In genomic region chr3:140206196-140207040, GRCh38 we compare ENCODE assay signal across 10 cellular contexts.
DNase-seq lines count a peak whose midpoint lies in the region; ATAC-seq, FAIRE-seq and TF ChIP-seq lines count a peak whose summit lies in the region.
"Had no signal": no experiment of that assay in that cellular context is flagged by ENCODE, and none has a peak within 500 bp of the region (broad histone marks: within the 10 kb centered on the region; RNA-seq: fewer than 3 reads in every experiment).

No MANE protein-coding gene starts in this region.

- H3K9ac ChIP-seq in HCT116 (ENCODE audit: low read length), result no peak overlapping the region

- POLR2A ChIA-PET in A549 (lab: Yijun Ruan, JAX), result no interaction called here
- POLR2A ChIA-PET in HCT116 (lab: Charles Lee), result no interaction called here

- H3K9me2 ChIP-seq in HCT116 (ENCODE audit: insufficient read depth), result no peaks in the 10 kb centered on the region

- H3K4me1 ChIP-seq in A549 (no peaks in the 10 kb centered on the region), HCT116 (ENCODE audit: control insufficient read depth in 1 of 2, insufficient read depth in 2 of 2, low read length in 2 of 2) (no peaks in the 10 kb centered on the region), heart right ventricle (peaks cover 0 to 14% (median 0%) of the 10 kb centered on the region in 9 donors), upper lobe of left lung (peaks cover 0 to 3% (median 0%) of the 10 kb centered on the region in 4 donors)

- no peak for TF ChIP-seq RAD21 in A549 (conservative IDR thresholded peaks at IDR 0.05 in 1 of 2, IDR thresholded peaks at IDR 0.05 in 1 of 2)
- TF ChIP-seq RAD21 in HCT116 (IDR thresholded peaks at IDR 0.05; ENCODE audit: low read depth), result no peak

- BruUV-seq in HCT116 (replicated peaks; lab: Mats Ljungman, UMichigan), result no TSS peak

- H2AFZ ChIP-seq in HCT116 (ENCODE audit: low read depth, low read length, poor library complexity, severe bottlenecking), result no peak overlapping the region

- RAD21 ChIA-PET in HCT116 (lab: Charles Lee; ENCODE audit: low non-redundant PET in 1 of 2, low total read pairs in 2 of 2, uncharacterized antibody in 2 of 2, unreplicated experiment in 2 of 2), result no interaction called here

- H3K27ac ChIP-seq in A549 (no peak overlapping the region), HCT116 (ENCODE audit: low read depth, low read length) (no peak overlapping the region), heart right ventricle (no peak overlapping the region), upper lobe of left lung (no peak overlapping the region)
- H3K27ac ChIP-seq: SK-N-MC had no signal

- CTCF ChIA-PET in A549 (lab: Yijun Ruan, JAX), result no interaction called here
- CTCF ChIA-PET in HCT116 (lab: Charles Lee), result interaction anchor here (0.8 kb wide), 1 partner anchor 10 kb away, joined by 3 read pairs; no protein-coding TSS in a partner anchor

- no peak for TF ChIP-seq EP300 in A549 (IDR thresholded peaks at IDR 0.05)
- no peak for TF ChIP-seq EP300 in upper lobe of left lung (IDR thresholded peaks at IDR 0.05)

- H4K20me1 ChIP-seq in HCT116 (ENCODE audit: insufficient read depth), result no peaks in the 10 kb centered on the region

- H3K27me3 ChIP-seq in HCT116 (ENCODE audit: insufficient read depth, low read length), result peaks cover 36% of the 10 kb centered on the region
- H3K27me3 ChIP-seq in heart right ventricle, result peaks cover 0 to 4% (median 0%) of the 10 kb centered on the region in 7 donors
- no peaks in the 10 kb centered on the region for H3K27me3 ChIP-seq in upper lobe of left lung

- DNase-seq in A549 (ENCODE audit: low read depth in 1 of 2, low spot score in 1 of 2) (peak in 1 of 2 experiments; percentile 4), HCT116 (ENCODE audit: low read depth, low spot score) (no peak), RPMI8226 (peak; percentile 7), heart right ventricle (peak in 1 of 2 donors; percentile 17), upper lobe of left lung (no peak)
- DNase-seq in activated T-cell treated with anti-CD3 and anti-CD28 coated beads, Interleukin-2, amount 50 U/mL, for 48 hours, result no peak
- DNase-seq: CD4-positive, CD25-positive, alpha-beta regulatory T cell had no signal

- no peaks in the 10 kb centered on the region for H3K79me2 ChIP-seq in HCT116 (ENCODE audit: insufficient read depth, low read length)

- 3% methylated on average over 4 of the region's 4 CpGs for WGBS in A549 (ENCODE audit: missing lambda C conversion rate)
- 3 to 15% methylated on average over 4 of the region's 4 CpGs for WGBS in heart right ventricle, 2 donors
- WGBS in upper lobe of left lung, 2 donors, result 21 to 29% methylated on average over 4 of the region's 4 CpGs

- no peak for FAIRE-seq in A549 (lab: Jason Lieb, UNC)

- H3K36me3 ChIP-seq in HCT116 (ENCODE audit: control insufficient read depth in 1 of 2, insufficient read depth in 2 of 2, low read length in 2 of 2) (no peaks in the 10 kb centered on the region), heart right ventricle (no peaks in the 10 kb centered on the region), upper lobe of left lung (no peaks in the 10 kb centered on the region)

- ATAC-seq in A549 (0 out of 6 replicates have a peak, but pooled peaks have one; percentile 34 to 39), HCT116 (0 out of 2 replicates have a peak, but pooled peaks have one; percentile 40), heart right ventricle (peak in 5 of 8 donors; percentile 37 to 87 (median 59)), HG03520 (IDR thresholded peaks at IDR 0.05; ENCODE audit: unreplicated experiment) (no peak), upper lobe of left lung (ENCODE audit: low FRiP score in 2 of 2) (no peak), HG03095 (IDR thresholded peaks at IDR 0.05; ENCODE audit: unreplicated experiment) (no peak)

- no peak overlapping the region for H3K4me3 ChIP-seq in A549
- H3K4me3 ChIP-seq in HCT116 (replicated peaks in 1 of 2; ENCODE audit: low read depth in 1 of 2, low read length in 2 of 2), result no peak overlapping the region
- no peak overlapping the region for H3K4me3 ChIP-seq in heart right ventricle
- no peak overlapping the region for H3K4me3 ChIP-seq in upper lobe of left lung
- H3K4me3 ChIP-seq: SK-N-MC had no signal

- intact Hi-C loops in HCT116 (cut with micrococcal nuclease), result no loop called here
- intact Hi-C loops in heart right ventricle (cut with DNase I), result loop anchor here in 1 of 10 donors (5.0 kb wide), 1 partner anchor 1474 kb away; no protein-coding TSS in a partner anchor

- no peak for TF ChIP-seq CTCF in A549 (IDR thresholded peaks at IDR 0.05)
- TF ChIP-seq CTCF in HCT116 (IDR thresholded peaks at IDR 0.05 in 2 of 3, conservative IDR thresholded peaks at IDR 0.05 in 1 of 3; ENCODE audit: borderline replicate concordance in 1 of 3, insufficient read depth in 1 of 3, low read depth in 2 of 3, low read length in 2 of 3), result no peak
- TF ChIP-seq CTCF in heart right ventricle (IDR thresholded peaks at IDR 0.05), result peak in 7 of 9 donors; percentile 19 to 56 (median 31)
- TF ChIP-seq CTCF in upper lobe of left lung (IDR thresholded peaks at IDR 0.05), result no peak

- H3K9me3 ChIP-seq in A549 (no peaks in the 10 kb centered on the region), HCT116 (ENCODE audit: control insufficient read depth in 1 of 2, insufficient read depth in 1 of 2, low read depth in 1 of 2, low read length in 2 of 2) (no peaks in the 10 kb centered on the region), heart right ventricle (no peaks in the 10 kb centered on the region), upper lobe of left lung (no peaks in the 10 kb centered on the region)

- H3K4me2 ChIP-seq in A549 (no peak overlapping the region), HCT116 (ENCODE audit: low read length) (no peak overlapping the region)

- TF ChIP-seq POLR2A in A549 (IDR thresholded peaks at IDR 0.05; ENCODE audit: low read length) (no peak), HCT116 (IDR thresholded peaks at IDR 0.05; ENCODE audit: borderline replicate concordance, extremely low read depth, insufficient read depth, insufficient read length) (no peak), upper lobe of left lung (IDR thresholded peaks at IDR 0.05) (no peak)

TF ChIP-seq in A549, 52 proteins besides CTCF, POLR2A, EP300 and RAD21:
- peak; percentile 78 for TF ChIP-seq REST (IDR thresholded peaks at IDR 0.05)
- no peak for TF ChIP-seq CBX2 (IDR thresholded peaks at IDR 0.05; ENCODE audit: borderline replicate concordance, low read depth)
- no peak for TF ChIP-seq HOXB13 (CRISPR knock-in tag; IDR thresholded peaks at IDR 0.05; ENCODE audit: low read depth)
TF ChIP-seq in A549: peak in this region for 1.

TF ChIP-seq in HCT116, 20 proteins besides CTCF, POLR2A, EP300 and RAD21:
- TF ChIP-seq ATF3 (IDR thresholded peaks at IDR 0.05) (no peak), EZH2phosphoT487 (IDR thresholded peaks at IDR 0.05; ENCODE audit: borderline replicate concordance) (no peak), REST (IDR thresholded peaks at IDR 0.05; ENCODE audit: low read depth) (peak; percentile 63), YY1 (IDR thresholded peaks at IDR 0.05; ENCODE audit: extremely low read depth, insufficient replicate concordance, low read depth, low read length) (no peak), ZNF274 (IDR thresholded peaks at IDR 0.05; ENCODE audit: low read depth, low read length) (no peak), SRF (IDR thresholded peaks at IDR 0.05; ENCODE audit: low read depth) (no peak), FOSL1 (IDR thresholded peaks at IDR 0.05; ENCODE audit: low read depth) (no peak), EGR1 (IDR thresholded peaks at IDR 0.05; ENCODE audit: low read depth) (no peak), ZFX (IDR thresholded peaks at IDR 0.05) (no peak)

Comparison
In these comparisons a context has a peak if more than half of its experiments do, and no peak if none do; other contexts are left out.
1. ATAC-seq: peak in A549 (2 of 2), HCT116 (single experiment) and heart right ventricle (5 of 8); none in HG03520 (single experiment), upper lobe of left lung (0 of 2) and HG03095 (single experiment).
2. CTCF ChIP-seq: peak in heart right ventricle (7 of 9); none in A549 (single experiment), HCT116 (0 of 3) and upper lobe of left lung (0 of 6).
3. Of the 6 proteins assayed by ChIP-seq in both A549 and HCT116: peak only in A549: none; only in HCT116: none; in both: REST; in neither: 5.